Comparison of ENCODE assay signal across 1 cellular context in the genomic region with DNA sequence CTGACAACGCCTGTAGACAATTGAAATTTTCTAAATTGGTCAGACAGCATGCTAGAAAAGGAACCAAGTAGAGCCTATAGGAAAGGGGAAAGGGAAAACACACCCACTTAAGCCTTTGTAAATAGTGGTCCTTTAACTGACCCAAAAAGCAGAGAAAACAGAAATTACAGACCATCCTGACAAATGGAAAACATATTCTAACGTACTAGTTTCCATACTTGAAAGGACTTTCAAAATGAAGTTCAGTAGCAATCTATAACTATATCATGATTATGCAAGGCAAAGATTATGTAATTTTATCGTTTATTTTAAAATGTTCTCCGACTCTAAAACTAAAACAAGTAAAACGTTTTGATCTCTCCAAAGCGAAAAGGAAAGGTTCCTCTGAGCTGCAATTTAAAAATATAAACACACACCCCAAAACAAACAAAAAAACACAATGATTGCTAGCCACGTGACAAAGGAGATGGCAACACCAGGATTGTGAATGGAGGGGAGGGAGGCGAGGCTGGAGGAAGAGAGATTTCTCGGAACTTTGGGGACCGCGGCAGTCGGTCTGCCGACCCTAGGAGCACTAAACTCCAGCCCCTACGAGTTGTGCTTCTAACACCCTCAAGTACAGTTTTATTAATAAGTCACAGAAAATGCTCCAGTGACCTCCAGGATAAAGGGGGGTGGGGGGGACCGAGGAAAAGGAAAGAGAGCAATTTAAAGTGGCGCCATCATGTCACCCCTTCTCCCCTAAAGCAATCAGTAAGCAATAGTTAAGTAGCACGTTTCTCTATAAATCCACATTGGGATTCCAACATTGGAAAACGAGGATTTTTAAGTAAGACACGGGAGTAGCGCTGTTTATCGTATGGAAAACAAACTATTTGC.
A peak's percentile ranks its signal among the peaks of the same experiment; 100 is the strongest.
TF ChIP-seq lines count a peak whose summit lies in the region.

No MANE protein-coding gene starts in this region.

TF ChIP-seq in HepG2, 621 proteins besides CTCF, POLR2A, EP300 and RAD21 (continued from another document and continues in another):
- TF ChIP-seq, protein P1, sequence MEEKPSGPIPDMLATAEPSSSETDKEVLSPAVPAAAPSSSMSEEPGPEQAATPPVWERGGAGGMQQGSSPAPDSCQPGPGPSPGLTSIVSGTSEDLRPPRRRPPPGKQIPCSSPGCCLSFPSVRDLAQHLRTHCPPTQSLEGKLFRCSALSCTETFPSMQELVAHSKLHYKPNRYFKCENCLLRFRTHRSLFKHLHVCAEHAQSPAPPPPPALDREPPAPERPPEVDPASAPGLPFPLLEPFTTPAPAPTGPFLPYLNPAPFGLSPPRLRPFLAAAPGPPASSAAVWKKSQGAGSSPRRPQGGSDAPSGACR (CRISPR knock-in tag; IDR thresholded peaks at IDR 0.05) = no peak
- TF ChIP-seq, protein P2, sequence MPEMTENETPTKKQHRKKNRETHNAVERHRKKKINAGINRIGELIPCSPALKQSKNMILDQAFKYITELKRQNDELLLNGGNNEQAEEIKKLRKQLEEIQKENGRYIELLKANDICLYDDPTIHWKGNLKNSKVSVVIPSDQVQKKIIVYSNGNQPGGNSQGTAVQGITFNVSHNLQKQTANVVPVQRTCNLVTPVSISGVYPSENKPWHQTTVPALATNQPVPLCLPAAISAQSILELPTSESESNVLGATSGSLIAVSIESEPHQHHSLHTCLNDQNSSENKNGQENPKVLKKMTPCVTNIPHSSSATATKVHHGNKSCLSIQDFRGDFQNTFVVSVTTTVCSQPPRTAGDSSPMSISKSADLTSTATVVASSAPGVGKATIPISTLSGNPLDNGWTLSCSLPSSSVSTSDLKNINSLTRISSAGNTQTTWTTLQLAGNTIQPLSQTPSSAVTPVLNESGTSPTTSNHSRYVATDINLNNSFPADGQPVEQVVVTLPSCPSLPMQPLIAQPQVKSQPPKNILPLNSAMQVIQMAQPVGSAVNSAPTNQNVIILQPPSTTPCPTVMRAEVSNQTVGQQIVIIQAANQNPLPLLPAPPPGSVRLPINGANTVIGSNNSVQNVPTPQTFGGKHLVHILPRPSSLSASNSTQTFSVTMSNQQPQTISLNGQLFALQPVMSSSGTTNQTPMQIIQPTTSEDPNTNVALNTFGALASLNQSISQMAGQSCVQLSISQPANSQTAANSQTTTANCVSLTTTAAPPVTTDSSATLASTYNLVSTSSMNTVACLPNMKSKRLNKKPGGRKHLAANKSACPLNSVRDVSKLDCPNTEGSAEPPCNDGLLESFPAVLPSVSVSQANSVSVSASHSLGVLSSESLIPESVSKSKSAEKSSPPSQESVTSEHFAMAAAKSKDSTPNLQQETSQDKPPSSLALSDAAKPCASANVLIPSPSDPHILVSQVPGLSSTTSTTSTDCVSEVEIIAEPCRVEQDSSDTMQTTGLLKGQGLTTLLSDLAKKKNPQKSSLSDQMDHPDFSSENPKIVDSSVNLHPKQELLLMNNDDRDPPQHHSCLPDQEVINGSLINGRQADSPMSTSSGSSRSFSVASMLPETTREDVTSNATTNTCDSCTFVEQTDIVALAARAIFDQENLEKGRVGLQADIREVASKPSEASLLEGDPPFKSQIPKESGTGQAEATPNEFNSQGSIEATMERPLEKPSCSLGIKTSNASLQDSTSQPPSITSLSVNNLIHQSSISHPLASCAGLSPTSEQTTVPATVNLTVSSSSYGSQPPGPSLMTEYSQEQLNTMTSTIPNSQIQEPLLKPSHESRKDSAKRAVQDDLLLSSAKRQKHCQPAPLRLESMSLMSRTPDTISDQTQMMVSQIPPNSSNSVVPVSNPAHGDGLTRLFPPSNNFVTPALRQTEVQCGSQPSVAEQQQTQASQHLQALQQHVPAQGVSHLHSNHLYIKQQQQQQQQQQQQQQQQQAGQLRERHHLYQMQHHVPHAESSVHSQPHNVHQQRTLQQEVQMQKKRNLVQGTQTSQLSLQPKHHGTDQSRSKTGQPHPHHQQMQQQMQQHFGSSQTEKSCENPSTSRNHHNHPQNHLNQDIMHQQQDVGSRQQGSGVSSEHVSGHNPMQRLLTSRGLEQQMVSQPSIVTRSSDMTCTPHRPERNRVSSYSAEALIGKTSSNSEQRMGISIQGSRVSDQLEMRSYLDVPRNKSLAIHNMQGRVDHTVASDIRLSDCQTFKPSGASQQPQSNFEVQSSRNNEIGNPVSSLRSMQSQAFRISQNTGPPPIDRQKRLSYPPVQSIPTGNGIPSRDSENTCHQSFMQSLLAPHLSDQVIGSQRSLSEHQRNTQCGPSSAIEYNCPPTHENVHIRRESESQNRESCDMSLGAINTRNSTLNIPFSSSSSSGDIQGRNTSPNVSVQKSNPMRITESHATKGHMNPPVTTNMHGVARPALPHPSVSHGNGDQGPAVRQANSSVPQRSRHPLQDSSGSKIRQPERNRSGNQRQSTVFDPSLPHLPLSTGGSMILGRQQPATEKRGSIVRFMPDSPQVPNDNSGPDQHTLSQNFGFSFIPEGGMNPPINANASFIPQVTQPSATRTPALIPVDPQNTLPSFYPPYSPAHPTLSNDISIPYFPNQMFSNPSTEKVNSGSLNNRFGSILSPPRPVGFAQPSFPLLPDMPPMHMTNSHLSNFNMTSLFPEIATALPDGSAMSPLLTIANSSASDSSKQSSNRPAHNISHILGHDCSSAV (CRISPR knock-in tag; IDR thresholded peaks at IDR 0.05; ENCODE audit: borderline replicate concordance) = no peak
- TF ChIP-seq DR1 (CRISPR knock-in tag; IDR thresholded peaks at IDR 0.05) (no peak), ZNF747 (CRISPR knock-in tag; IDR thresholded peaks at IDR 0.05; ENCODE audit: borderline replicate concordance) (no peak), GTF2F1 (IDR thresholded peaks at IDR 0.05; ENCODE audit: low read length) (no peak), ATF7-NPFF (CRISPR knock-in tag; IDR thresholded peaks at IDR 0.05; ENCODE audit: low read depth) (no peak), RELA (CRISPR knock-in tag; IDR thresholded peaks at IDR 0.05) (no peak), ZNF292 (CRISPR knock-in tag; IDR thresholded peaks at IDR 0.05; ENCODE audit: borderline replicate concordance, low read depth) (no peak), TOE1 (CRISPR knock-in tag; IDR thresholded peaks at IDR 0.05) (no peak), ZNF792 (CRISPR knock-in tag; IDR thresholded peaks at IDR 0.05) (no peak), SETDB1 (CRISPR knock-in tag; IDR thresholded peaks at IDR 0.05; ENCODE audit: borderline replicate concordance) (no peak), ZFP37 (CRISPR knock-in tag; IDR thresholded peaks at IDR 0.05; ENCODE audit: borderline replicate concordance) (no peak), HOXD1 (CRISPR knock-in tag; IDR thresholded peaks at IDR 0.05) (no peak), GABPA (IDR thresholded peaks at IDR 0.05; ENCODE audit: low read depth, low read length) (no peak), GABPA (CRISPR knock-in tag; IDR thresholded peaks at IDR 0.05; ENCODE audit: low read depth) (no peak), ZNF383 (CRISPR knock-in tag; IDR thresholded peaks at IDR 0.05; ENCODE audit: borderline replicate concordance) (no peak), ZFP1 (CRISPR knock-in tag; IDR thresholded peaks at IDR 0.05) (no peak), ZMAT3 (CRISPR knock-in tag; conservative IDR thresholded peaks at IDR 0.05) (no peak), KDM5A (IDR thresholded peaks at IDR 0.05; ENCODE audit: borderline replicate concordance, low read length) (no peak; the same call in none of the 2 replicates), ZNF703 (CRISPR knock-in tag; IDR thresholded peaks at IDR 0.05; ENCODE audit: borderline replicate concordance) (no peak), XRCC5 (optimal IDR thresholded peaks at IDR 0.05; ENCODE audit: low read length) (no peak), CBX1 (IDR thresholded peaks at IDR 0.05; ENCODE audit: low read depth) (no peak), ETV5 (CRISPR knock-in tag; IDR thresholded peaks at IDR 0.05; ENCODE audit: borderline replicate concordance) (no peak), BCL6 (CRISPR knock-in tag; IDR thresholded peaks at IDR 0.05) (no peak), SOX6 (IDR thresholded peaks at IDR 0.05) (no peak), SOX6 (CRISPR knock-in tag; IDR thresholded peaks at IDR 0.05) (peak; percentile 69; the same call in 1 of the 2 replicates), FLYWCH1 (CRISPR knock-in tag; IDR thresholded peaks at IDR 0.05) (no peak), MYC (CRISPR knock-in tag; IDR thresholded peaks at IDR 0.05; ENCODE audit: borderline replicate concordance) (peak; percentile 25; the same call in 1 of the 2 replicates), PCBP1 (IDR thresholded peaks at IDR 0.05; ENCODE audit: borderline replicate concordance, low read depth, low read length) (no peak), LCORL (IDR thresholded peaks at IDR 0.05) (no peak), LCORL (CRISPR knock-in tag; IDR thresholded peaks at IDR 0.05) (no peak), RAD51 (IDR thresholded peaks at IDR 0.05; ENCODE audit: borderline replicate concordance) (peak; percentile 53), SMAD9 (CRISPR knock-in tag; IDR thresholded peaks at IDR 0.05) (no peak), SP5 (CRISPR knock-in tag; IDR thresholded peaks at IDR 0.05; ENCODE audit: borderline replicate concordance, low read depth) (no peak), SYNCRIP (IDR thresholded peaks at IDR 0.05; ENCODE audit: insufficient read depth, low read depth, low read length) (no peak), ATAD3A (CRISPR knock-in tag; IDR thresholded peaks at IDR 0.05) (no peak), RORA (CRISPR knock-in tag; IDR thresholded peaks at IDR 0.05) (no peak), SP4 (CRISPR knock-in tag; IDR thresholded peaks at IDR 0.05) (no peak), ZNF629 (CRISPR knock-in tag; conservative IDR thresholded peaks at IDR 0.05) (no peak), RFX3 (CRISPR knock-in tag; IDR thresholded peaks at IDR 0.05) (no peak), MXD4 (CRISPR knock-in tag; IDR thresholded peaks at IDR 0.05) (no peak), ZSCAN12 (CRISPR knock-in tag; IDR thresholded peaks at IDR 0.05) (no peak), MAFK (conservative IDR thresholded peaks at IDR 0.05 in 1 of 2, IDR thresholded peaks at IDR 0.05 in 1 of 2; ENCODE audit: low read length in 2 of 2) (no peak), ZNF34 (CRISPR knock-in tag; IDR thresholded peaks at IDR 0.05; ENCODE audit: borderline replicate concordance) (no peak), ZNF780A (CRISPR knock-in tag; IDR thresholded peaks at IDR 0.05) (no peak), WIZ (CRISPR knock-in tag; IDR thresholded peaks at IDR 0.05) (no peak), SRSF9 (IDR thresholded peaks at IDR 0.05; ENCODE audit: borderline replicate concordance, insufficient read depth, low read depth, low read length, poor library complexity, severe bottlenecking) (no peak), SNAI1 (CRISPR knock-in tag; IDR thresholded peaks at IDR 0.05; ENCODE audit: borderline replicate concordance) (no peak), CEBPG (CRISPR knock-in tag; IDR thresholded peaks at IDR 0.05) (peak; percentile 56), MED1 (CRISPR knock-in tag; IDR thresholded peaks at IDR 0.05) (0 out of 2 replicates have a peak, but pooled peaks have one; percentile 13)
- TF ChIP-seq, protein P3, sequence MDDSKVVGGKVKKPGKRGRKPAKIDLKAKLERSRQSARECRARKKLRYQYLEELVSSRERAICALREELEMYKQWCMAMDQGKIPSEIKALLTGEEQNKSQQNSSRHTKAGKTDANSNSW (CRISPR knock-in tag; IDR thresholded peaks at IDR 0.05; ENCODE audit: borderline replicate concordance) = no peak
- TF ChIP-seq, protein P4, sequence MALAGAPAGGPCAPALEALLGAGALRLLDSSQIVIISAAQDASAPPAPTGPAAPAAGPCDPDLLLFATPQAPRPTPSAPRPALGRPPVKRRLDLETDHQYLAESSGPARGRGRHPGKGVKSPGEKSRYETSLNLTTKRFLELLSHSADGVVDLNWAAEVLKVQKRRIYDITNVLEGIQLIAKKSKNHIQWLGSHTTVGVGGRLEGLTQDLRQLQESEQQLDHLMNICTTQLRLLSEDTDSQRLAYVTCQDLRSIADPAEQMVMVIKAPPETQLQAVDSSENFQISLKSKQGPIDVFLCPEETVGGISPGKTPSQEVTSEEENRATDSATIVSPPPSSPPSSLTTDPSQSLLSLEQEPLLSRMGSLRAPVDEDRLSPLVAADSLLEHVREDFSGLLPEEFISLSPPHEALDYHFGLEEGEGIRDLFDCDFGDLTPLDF (CRISPR knock-in tag; IDR thresholded peaks at IDR 0.05) = 0 out of 2 replicates have a peak, but pooled peaks have one; percentile 35
- TF ChIP-seq, protein P5, sequence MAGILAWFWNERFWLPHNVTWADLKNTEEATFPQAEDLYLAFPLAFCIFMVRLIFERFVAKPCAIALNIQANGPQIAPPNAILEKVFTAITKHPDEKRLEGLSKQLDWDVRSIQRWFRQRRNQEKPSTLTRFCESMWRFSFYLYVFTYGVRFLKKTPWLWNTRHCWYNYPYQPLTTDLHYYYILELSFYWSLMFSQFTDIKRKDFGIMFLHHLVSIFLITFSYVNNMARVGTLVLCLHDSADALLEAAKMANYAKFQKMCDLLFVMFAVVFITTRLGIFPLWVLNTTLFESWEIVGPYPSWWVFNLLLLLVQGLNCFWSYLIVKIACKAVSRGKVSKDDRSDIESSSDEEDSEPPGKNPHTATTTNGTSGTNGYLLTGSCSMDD (CRISPR knock-in tag; IDR thresholded peaks at IDR 0.05) = no peak
- TF ChIP-seq, protein P6, sequence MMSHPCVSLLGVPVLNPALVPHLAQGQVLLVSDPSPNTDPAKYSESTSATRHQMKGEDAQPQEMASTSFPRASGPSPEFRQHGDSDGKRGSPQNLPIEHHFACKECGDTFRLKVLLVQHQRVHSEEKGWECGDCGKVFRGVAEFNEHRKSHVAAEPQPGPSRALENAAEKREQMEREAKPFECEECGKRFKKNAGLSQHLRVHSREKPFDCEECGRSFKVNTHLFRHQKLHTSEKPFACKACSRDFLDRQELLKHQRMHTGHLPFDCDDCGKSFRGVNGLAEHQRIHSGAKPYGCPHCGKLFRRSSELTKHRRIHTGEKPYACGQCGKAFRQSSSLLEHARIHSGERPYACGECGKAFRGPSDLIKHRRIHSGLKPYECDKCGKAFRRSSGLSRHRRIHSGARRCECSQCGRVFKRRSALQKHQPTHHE (CRISPR knock-in tag; IDR thresholded peaks at IDR 0.05; ENCODE audit: borderline replicate concordance) = peak; percentile 20; the same call in 1 of the 2 replicates
- TF ChIP-seq, protein P7, sequence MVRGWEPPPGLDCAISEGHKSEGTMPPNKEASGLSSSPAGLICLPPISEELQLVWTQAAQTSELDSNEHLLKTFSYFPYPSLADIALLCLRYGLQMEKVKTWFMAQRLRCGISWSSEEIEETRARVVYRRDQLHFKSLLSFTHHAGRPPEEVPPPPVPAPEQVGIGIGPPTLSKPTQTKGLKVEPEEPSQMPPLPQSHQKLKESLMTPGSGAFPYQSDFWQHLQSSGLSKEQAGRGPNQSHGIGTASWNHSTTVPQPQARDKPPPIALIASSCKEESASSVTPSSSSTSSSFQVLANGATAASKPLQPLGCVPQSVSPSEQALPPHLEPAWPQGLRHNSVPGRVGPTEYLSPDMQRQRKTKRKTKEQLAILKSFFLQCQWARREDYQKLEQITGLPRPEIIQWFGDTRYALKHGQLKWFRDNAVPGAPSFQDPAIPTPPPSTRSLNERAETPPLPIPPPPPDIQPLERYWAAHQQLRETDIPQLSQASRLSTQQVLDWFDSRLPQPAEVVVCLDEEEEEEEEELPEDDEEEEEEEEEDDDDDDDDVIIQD (CRISPR knock-in tag; IDR thresholded peaks at IDR 0.05; ENCODE audit: low read depth) = no peak
- TF ChIP-seq, protein P8, sequence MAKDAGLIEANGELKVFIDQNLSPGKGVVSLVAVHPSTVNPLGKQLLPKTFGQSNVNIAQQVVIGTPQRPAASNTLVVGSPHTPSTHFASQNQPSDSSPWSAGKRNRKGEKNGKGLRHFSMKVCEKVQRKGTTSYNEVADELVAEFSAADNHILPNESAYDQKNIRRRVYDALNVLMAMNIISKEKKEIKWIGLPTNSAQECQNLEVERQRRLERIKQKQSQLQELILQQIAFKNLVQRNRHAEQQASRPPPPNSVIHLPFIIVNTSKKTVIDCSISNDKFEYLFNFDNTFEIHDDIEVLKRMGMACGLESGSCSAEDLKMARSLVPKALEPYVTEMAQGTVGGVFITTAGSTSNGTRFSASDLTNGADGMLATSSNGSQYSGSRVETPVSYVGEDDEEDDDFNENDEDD (CRISPR knock-in tag; IDR thresholded peaks at IDR 0.05; ENCODE audit: borderline replicate concordance) = no peak
